1 cellular context compared by ENCODE assay signal in genomic region chr19:33241530-33242101, GRCh38.
TF ChIP-seq lines count a peak whose summit lies in the region.

No MANE protein-coding gene starts in this region.

TF ChIP-seq in HepG2, 621 proteins besides CTCF, POLR2A, EP300 and RAD21 (continued from another document):
- TF ChIP-seq, protein P1, sequence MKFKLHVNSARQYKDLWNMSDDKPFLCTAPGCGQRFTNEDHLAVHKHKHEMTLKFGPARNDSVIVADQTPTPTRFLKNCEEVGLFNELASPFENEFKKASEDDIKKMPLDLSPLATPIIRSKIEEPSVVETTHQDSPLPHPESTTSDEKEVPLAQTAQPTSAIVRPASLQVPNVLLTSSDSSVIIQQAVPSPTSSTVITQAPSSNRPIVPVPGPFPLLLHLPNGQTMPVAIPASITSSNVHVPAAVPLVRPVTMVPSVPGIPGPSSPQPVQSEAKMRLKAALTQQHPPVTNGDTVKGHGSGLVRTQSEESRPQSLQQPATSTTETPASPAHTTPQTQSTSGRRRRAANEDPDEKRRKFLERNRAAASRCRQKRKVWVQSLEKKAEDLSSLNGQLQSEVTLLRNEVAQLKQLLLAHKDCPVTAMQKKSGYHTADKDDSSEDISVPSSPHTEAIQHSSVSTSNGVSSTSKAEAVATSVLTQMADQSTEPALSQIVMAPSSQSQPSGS (CRISPR knock-in tag; IDR thresholded peaks at IDR 0.05) = no peak
- TF ChIP-seq HBP1 (CRISPR knock-in tag; IDR thresholded peaks at IDR 0.05; ENCODE audit: low read depth) = 0 out of 2 replicates have a peak, but pooled peaks have one; percentile 2
- TF ChIP-seq ZFP91 (CRISPR knock-in tag; IDR thresholded peaks at IDR 0.05; ENCODE audit: borderline replicate concordance) = peak; percentile 47; the same call in 1 of the 2 replicates
- no peak for TF ChIP-seq MXI1 (IDR thresholded peaks at IDR 0.05; ENCODE audit: borderline replicate concordance, low read depth, low read length)
- TF ChIP-seq PRMT3 (CRISPR knock-in tag; IDR thresholded peaks at IDR 0.05; ENCODE audit: borderline replicate concordance, low read depth) = no peak
- TF ChIP-seq, protein P2, sequence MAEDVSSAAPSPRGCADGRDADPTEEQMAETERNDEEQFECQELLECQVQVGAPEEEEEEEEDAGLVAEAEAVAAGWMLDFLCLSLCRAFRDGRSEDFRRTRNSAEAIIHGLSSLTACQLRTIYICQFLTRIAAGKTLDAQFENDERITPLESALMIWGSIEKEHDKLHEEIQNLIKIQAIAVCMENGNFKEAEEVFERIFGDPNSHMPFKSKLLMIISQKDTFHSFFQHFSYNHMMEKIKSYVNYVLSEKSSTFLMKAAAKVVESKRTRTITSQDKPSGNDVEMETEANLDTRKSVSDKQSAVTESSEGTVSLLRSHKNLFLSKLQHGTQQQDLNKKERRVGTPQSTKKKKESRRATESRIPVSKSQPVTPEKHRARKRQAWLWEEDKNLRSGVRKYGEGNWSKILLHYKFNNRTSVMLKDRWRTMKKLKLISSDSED (CRISPR knock-in tag; IDR thresholded peaks at IDR 0.05) = no peak
- TF ChIP-seq KMT2A (CRISPR knock-in tag; IDR thresholded peaks at IDR 0.05) = 0 out of 2 replicates have a peak, but pooled peaks have one; percentile 32
- peak; percentile 51; the same call in 1 of the 2 replicates for TF ChIP-seq ZNF83 (CRISPR knock-in tag; IDR thresholded peaks at IDR 0.05; ENCODE audit: borderline replicate concordance)
- TF ChIP-seq TSC22D2 (CRISPR knock-in tag; IDR thresholded peaks at IDR 0.05; ENCODE audit: borderline replicate concordance) = no peak
- no peak for TF ChIP-seq ZNF484 (CRISPR knock-in tag; IDR thresholded peaks at IDR 0.05; ENCODE audit: borderline replicate concordance, low read depth)
- no peak for TF ChIP-seq CBX5 (CRISPR knock-in tag; IDR thresholded peaks at IDR 0.05; ENCODE audit: borderline replicate concordance)
- TF ChIP-seq, protein P3, sequence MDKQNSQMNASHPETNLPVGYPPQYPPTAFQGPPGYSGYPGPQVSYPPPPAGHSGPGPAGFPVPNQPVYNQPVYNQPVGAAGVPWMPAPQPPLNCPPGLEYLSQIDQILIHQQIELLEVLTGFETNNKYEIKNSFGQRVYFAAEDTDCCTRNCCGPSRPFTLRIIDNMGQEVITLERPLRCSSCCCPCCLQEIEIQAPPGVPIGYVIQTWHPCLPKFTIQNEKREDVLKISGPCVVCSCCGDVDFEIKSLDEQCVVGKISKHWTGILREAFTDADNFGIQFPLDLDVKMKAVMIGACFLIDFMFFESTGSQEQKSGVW (CRISPR knock-in tag; IDR thresholded peaks at IDR 0.05; ENCODE audit: borderline replicate concordance) = no peak
- TF ChIP-seq NCOA5 (CRISPR knock-in tag; IDR thresholded peaks at IDR 0.05) = no peak
- no peak for TF ChIP-seq ZNF546 (CRISPR knock-in tag; conservative IDR thresholded peaks at IDR 0.05)
- TF ChIP-seq ZBTB8A (CRISPR knock-in tag; IDR thresholded peaks at IDR 0.05; ENCODE audit: borderline replicate concordance, low read depth) = 0 out of 2 replicates have a peak, but pooled peaks have one; percentile 20
- no peak for TF ChIP-seq ZNF772 (CRISPR knock-in tag; IDR thresholded peaks at IDR 0.05)
- TF ChIP-seq ZNF230 (CRISPR knock-in tag; IDR thresholded peaks at IDR 0.05) = no peak; the same call in none of the 2 replicates
- TF ChIP-seq CHD2 (IDR thresholded peaks at IDR 0.05; ENCODE audit: low read depth, low read length) = no peak
- no peak for TF ChIP-seq PHB2 (IDR thresholded peaks at IDR 0.05; ENCODE audit: partially characterized antibody)
- peak; percentile 34; the same call in 1 of the 2 replicates for TF ChIP-seq KDM3A (CRISPR knock-in tag; IDR thresholded peaks at IDR 0.05; ENCODE audit: low read depth)
- 0 out of 2 replicates have a peak, but pooled peaks have one; percentile 34 for TF ChIP-seq BRD4 (CRISPR knock-in tag; IDR thresholded peaks at IDR 0.05)
- TF ChIP-seq ZNF362 (CRISPR knock-in tag; IDR thresholded peaks at IDR 0.05; ENCODE audit: borderline replicate concordance) = 0 out of 2 replicates have a peak, but pooled peaks have one; percentile 38
- TF ChIP-seq GATAD2A (CRISPR knock-in tag; IDR thresholded peaks at IDR 0.05) = 0 out of 2 replicates have a peak, but pooled peaks have one; percentile 10
- no peak for TF ChIP-seq PRPF4 (IDR thresholded peaks at IDR 0.05; ENCODE audit: low read depth, low read length, poor library complexity, severe bottlenecking)
- TF ChIP-seq, protein P4, sequence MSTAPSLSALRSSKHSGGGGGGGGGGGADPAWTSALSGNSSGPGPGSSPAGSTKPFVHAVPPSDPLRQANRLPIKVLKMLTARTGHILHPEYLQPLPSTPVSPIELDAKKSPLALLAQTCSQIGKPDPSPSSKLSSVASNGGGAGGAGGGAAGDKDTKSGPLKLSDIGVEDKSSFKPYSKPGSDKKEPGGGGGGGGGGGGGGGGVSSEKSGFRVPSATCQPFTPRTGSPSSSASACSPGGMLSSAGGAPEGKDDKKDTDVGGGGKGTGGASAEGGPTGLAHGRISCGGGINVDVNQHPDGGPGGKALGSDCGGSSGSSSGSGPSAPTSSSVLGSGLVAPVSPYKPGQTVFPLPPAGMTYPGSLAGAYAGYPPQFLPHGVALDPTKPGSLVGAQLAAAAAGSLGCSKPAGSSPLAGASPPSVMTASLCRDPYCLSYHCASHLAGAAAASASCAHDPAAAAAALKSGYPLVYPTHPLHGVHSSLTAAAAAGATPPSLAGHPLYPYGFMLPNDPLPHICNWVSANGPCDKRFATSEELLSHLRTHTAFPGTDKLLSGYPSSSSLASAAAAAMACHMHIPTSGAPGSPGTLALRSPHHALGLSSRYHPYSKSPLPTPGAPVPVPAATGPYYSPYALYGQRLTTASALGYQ (CRISPR knock-in tag; IDR thresholded peaks at IDR 0.05) = no peak
- no peak for TF ChIP-seq ZNF281 (CRISPR knock-in tag; IDR thresholded peaks at IDR 0.05; ENCODE audit: borderline replicate concordance)
- TF ChIP-seq ZMAT3 (CRISPR knock-in tag; conservative IDR thresholded peaks at IDR 0.05) = 0 out of 2 replicates have a peak, but pooled peaks have one; percentile 42
- TF ChIP-seq, protein P5, sequence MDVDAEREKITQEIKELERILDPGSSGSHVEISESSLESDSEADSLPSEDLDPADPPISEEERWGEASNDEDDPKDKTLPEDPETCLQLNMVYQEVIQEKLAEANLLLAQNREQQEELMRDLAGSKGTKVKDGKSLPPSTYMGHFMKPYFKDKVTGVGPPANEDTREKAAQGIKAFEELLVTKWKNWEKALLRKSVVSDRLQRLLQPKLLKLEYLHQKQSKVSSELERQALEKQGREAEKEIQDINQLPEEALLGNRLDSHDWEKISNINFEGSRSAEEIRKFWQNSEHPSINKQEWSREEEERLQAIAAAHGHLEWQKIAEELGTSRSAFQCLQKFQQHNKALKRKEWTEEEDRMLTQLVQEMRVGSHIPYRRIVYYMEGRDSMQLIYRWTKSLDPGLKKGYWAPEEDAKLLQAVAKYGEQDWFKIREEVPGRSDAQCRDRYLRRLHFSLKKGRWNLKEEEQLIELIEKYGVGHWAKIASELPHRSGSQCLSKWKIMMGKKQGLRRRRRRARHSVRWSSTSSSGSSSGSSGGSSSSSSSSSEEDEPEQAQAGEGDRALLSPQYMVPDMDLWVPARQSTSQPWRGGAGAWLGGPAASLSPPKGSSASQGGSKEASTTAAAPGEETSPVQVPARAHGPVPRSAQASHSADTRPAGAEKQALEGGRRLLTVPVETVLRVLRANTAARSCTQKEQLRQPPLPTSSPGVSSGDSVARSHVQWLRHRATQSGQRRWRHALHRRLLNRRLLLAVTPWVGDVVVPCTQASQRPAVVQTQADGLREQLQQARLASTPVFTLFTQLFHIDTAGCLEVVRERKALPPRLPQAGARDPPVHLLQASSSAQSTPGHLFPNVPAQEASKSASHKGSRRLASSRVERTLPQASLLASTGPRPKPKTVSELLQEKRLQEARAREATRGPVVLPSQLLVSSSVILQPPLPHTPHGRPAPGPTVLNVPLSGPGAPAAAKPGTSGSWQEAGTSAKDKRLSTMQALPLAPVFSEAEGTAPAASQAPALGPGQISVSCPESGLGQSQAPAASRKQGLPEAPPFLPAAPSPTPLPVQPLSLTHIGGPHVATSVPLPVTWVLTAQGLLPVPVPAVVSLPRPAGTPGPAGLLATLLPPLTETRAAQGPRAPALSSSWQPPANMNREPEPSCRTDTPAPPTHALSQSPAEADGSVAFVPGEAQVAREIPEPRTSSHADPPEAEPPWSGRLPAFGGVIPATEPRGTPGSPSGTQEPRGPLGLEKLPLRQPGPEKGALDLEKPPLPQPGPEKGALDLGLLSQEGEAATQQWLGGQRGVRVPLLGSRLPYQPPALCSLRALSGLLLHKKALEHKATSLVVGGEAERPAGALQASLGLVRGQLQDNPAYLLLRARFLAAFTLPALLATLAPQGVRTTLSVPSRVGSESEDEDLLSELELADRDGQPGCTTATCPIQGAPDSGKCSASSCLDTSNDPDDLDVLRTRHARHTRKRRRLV (CRISPR knock-in tag; IDR thresholded peaks at IDR 0.05) = no peak
